1 cellular context compared by ENCODE assay signal in the genomic region with DNA sequence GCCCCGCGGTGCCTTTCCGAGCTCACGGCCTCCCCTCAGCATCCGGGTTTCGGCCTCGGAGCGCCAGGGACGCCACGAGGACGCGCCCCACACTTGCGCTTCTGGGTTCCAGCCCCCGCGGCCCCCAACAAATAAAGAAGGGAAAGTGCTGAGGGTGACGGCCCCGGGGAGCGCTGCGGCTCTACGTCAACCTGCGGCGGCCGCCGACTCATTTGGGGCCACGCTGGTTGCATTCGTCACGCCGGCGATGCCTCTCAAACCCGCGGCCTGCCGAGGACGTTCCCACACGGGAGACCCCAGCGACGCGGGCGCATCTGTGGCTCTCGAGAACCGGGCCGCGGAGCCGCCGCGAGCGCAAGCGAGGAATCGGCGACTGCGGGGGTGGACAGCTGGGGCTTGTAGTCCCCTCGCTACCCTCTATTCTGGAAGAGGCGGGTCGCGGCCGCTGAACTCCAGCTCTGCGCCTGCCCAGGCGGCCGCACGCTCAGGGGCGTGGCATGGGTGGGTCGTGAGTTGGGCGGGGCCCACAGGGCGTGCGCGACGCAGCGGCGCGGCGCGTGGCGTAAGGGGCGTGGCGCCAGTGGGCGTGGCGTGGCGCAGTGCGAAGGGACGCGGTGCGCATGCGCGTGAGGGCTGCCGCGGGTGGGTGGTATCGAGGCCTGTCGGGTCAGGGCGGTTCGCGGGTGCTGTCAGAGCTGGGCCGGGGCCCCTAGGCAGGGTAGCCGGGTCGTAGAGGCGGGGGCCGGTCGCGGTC.
TF ChIP-seq lines count a peak whose summit lies in the region.

TSS of gene AMZ2 (plus strand) at position 599 of the 754 bp plus-strand sequence. CDS start 2,145 bp downstream, outside the sequence.

TF ChIP-seq in HepG2, 621 proteins besides CTCF, POLR2A, EP300 and RAD21 (continued from another document and continues in another):
- TF ChIP-seq PRPF4 (IDR thresholded peaks at IDR 0.05; ENCODE audit: low read depth, low read length, poor library complexity, severe bottlenecking) (no peak), RFXANK (CRISPR knock-in tag; IDR thresholded peaks at IDR 0.05) (no peak; the same call in 1 of the 2 replicates), THYN1 (CRISPR knock-in tag; IDR thresholded peaks at IDR 0.05; ENCODE audit: borderline replicate concordance, low read depth) (no peak), LCORL (IDR thresholded peaks at IDR 0.05) (no peak), LCORL (CRISPR knock-in tag; IDR thresholded peaks at IDR 0.05) (peak; percentile 90), ZNF570 (CRISPR knock-in tag; IDR thresholded peaks at IDR 0.05; ENCODE audit: borderline replicate concordance) (no peak), NCOR1 (IDR thresholded peaks at IDR 0.05; ENCODE audit: borderline replicate concordance, low read length) (no peak), ZNF138 (CRISPR knock-in tag; IDR thresholded peaks at IDR 0.05; ENCODE audit: low read depth) (no peak), NFKBIZ (CRISPR knock-in tag; IDR thresholded peaks at IDR 0.05) (peak; percentile 67; the same call in 1 of the 2 replicates), ZNF816 (CRISPR knock-in tag; IDR thresholded peaks at IDR 0.05; ENCODE audit: borderline replicate concordance) (no peak), SCMH1 (CRISPR knock-in tag; IDR thresholded peaks at IDR 0.05; ENCODE audit: borderline replicate concordance) (no peak), ZBTB3 (CRISPR knock-in tag; IDR thresholded peaks at IDR 0.05; ENCODE audit: borderline replicate concordance, low read depth) (0 out of 2 replicates have a peak, but pooled peaks have one; percentile 29), ATM (IDR thresholded peaks at IDR 0.05; ENCODE audit: borderline replicate concordance) (no peak), NFE2L2 (IDR thresholded peaks at IDR 0.05; ENCODE audit: low read length) (no peak), JUND (CRISPR knock-in tag; IDR thresholded peaks at IDR 0.05) (no peak), ZNF740 (CRISPR knock-in tag; IDR thresholded peaks at IDR 0.05) (no peak; the same call in 1 of the 2 replicates), POGK (CRISPR knock-in tag; conservative IDR thresholded peaks at IDR 0.05) (peak; percentile 89), MAFK (conservative IDR thresholded peaks at IDR 0.05 in 1 of 2, IDR thresholded peaks at IDR 0.05 in 1 of 2; ENCODE audit: low read length in 2 of 2) (no peak), BCL6 (CRISPR knock-in tag; IDR thresholded peaks at IDR 0.05) (peak; percentile 74), GATAD2A (CRISPR knock-in tag; IDR thresholded peaks at IDR 0.05) (peak; percentile 54), FOXC1 (CRISPR knock-in tag; IDR thresholded peaks at IDR 0.05; ENCODE audit: borderline replicate concordance) (peak; percentile 96), SOX6 (IDR thresholded peaks at IDR 0.05) (no peak), SOX6 (CRISPR knock-in tag; IDR thresholded peaks at IDR 0.05) (peak; percentile 64; the same call in 1 of the 2 replicates), ZNF670 (CRISPR knock-in tag; IDR thresholded peaks at IDR 0.05; ENCODE audit: borderline replicate concordance) (peak; percentile 51; the same call in 1 of the 2 replicates), ATAD3A (CRISPR knock-in tag; IDR thresholded peaks at IDR 0.05) (0 out of 2 replicates have a peak, but pooled peaks have one; percentile 36), ETV6 (CRISPR knock-in tag; conservative IDR thresholded peaks at IDR 0.05) (peak; percentile 67; the same call in 1 of the 2 replicates), ZNF704 (CRISPR knock-in tag; IDR thresholded peaks at IDR 0.05; ENCODE audit: borderline replicate concordance) (peak; percentile 43; the same call in 1 of the 2 replicates), KAT7 (CRISPR knock-in tag; IDR thresholded peaks at IDR 0.05; ENCODE audit: borderline replicate concordance) (peak; percentile 97; the same call in 1 of the 2 replicates), ZUFSP (CRISPR knock-in tag; IDR thresholded peaks at IDR 0.05; ENCODE audit: borderline replicate concordance) (no peak), SRY (CRISPR knock-in tag; IDR thresholded peaks at IDR 0.05) (no peak; the same call in 1 of the 2 replicates), PHB2 (IDR thresholded peaks at IDR 0.05; ENCODE audit: partially characterized antibody) (no peak), NFYB (CRISPR knock-in tag; IDR thresholded peaks at IDR 0.05) (no peak; the same call in 1 of the 2 replicates), ARHGAP35 (CRISPR knock-in tag; IDR thresholded peaks at IDR 0.05; ENCODE audit: borderline replicate concordance) (peak; percentile 56; the same call in 1 of the 2 replicates), ZNF512 (CRISPR knock-in tag; IDR thresholded peaks at IDR 0.05) (no peak), POGZ (CRISPR knock-in tag; IDR thresholded peaks at IDR 0.05) (peak; percentile 36), NR3C1 (CRISPR knock-in tag; IDR thresholded peaks at IDR 0.05) (no peak), KMT2B (CRISPR knock-in tag; IDR thresholded peaks at IDR 0.05) (peak; percentile 86), TBX3 (IDR thresholded peaks at IDR 0.05; ENCODE audit: borderline replicate concordance) (no peak; the same call in 1 of the 2 replicates), ZNF230 (CRISPR knock-in tag; IDR thresholded peaks at IDR 0.05) (no peak; the same call in 1 of the 2 replicates), ZNF577 (CRISPR knock-in tag; IDR thresholded peaks at IDR 0.05; ENCODE audit: borderline replicate concordance, low read depth) (no peak)
- TF ChIP-seq, protein P1, sequence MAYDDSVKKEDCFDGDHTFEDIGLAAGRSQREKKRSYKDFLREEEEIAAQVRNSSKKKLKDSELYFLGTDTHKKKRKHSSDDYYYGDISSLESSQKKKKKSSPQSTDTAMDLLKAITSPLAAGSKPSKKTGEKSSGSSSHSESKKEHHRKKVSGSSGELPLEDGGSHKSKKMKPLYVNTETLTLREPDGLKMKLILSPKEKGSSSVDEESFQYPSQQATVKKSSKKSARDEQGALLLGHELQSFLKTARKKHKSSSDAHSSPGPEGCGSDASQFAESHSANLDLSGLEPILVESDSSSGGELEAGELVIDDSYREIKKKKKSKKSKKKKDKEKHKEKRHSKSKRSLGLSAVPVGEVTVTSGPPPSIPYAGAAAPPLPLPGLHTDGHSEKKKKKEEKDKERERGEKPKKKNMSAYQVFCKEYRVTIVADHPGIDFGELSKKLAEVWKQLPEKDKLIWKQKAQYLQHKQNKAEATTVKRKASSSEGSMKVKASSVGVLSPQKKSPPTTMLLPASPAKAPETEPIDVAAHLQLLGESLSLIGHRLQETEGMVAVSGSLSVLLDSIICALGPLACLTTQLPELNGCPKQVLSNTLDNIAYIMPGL (CRISPR knock-in tag; IDR thresholded peaks at IDR 0.05; ENCODE audit: borderline replicate concordance in 1 of 2, low read depth in 1 of 2), result peak; percentile 66 to 91; a peak in 3 of 4 replicates
- TF ChIP-seq, protein P2, sequence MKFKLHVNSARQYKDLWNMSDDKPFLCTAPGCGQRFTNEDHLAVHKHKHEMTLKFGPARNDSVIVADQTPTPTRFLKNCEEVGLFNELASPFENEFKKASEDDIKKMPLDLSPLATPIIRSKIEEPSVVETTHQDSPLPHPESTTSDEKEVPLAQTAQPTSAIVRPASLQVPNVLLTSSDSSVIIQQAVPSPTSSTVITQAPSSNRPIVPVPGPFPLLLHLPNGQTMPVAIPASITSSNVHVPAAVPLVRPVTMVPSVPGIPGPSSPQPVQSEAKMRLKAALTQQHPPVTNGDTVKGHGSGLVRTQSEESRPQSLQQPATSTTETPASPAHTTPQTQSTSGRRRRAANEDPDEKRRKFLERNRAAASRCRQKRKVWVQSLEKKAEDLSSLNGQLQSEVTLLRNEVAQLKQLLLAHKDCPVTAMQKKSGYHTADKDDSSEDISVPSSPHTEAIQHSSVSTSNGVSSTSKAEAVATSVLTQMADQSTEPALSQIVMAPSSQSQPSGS (CRISPR knock-in tag; IDR thresholded peaks at IDR 0.05), result peak; percentile 74
- TF ChIP-seq, protein P3, sequence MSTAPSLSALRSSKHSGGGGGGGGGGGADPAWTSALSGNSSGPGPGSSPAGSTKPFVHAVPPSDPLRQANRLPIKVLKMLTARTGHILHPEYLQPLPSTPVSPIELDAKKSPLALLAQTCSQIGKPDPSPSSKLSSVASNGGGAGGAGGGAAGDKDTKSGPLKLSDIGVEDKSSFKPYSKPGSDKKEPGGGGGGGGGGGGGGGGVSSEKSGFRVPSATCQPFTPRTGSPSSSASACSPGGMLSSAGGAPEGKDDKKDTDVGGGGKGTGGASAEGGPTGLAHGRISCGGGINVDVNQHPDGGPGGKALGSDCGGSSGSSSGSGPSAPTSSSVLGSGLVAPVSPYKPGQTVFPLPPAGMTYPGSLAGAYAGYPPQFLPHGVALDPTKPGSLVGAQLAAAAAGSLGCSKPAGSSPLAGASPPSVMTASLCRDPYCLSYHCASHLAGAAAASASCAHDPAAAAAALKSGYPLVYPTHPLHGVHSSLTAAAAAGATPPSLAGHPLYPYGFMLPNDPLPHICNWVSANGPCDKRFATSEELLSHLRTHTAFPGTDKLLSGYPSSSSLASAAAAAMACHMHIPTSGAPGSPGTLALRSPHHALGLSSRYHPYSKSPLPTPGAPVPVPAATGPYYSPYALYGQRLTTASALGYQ (CRISPR knock-in tag; IDR thresholded peaks at IDR 0.05), result no peak
- TF ChIP-seq, protein P4, sequence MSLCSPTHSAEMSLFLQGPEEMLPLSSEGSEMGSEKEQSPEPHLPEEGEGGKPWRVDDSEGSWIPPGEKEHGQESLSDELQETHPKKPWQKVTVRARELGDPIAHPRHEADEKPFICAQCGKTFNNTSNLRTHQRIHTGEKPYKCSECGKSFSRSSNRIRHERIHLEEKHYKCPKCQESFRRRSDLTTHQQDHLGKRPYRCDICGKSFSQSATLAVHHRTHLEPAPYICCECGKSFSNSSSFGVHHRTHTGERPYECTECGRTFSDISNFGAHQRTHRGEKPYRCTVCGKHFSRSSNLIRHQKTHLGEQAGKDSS (CRISPR knock-in tag; IDR thresholded peaks at IDR 0.05; ENCODE audit: borderline replicate concordance, low read depth), result no peak
- TF ChIP-seq, protein P5, sequence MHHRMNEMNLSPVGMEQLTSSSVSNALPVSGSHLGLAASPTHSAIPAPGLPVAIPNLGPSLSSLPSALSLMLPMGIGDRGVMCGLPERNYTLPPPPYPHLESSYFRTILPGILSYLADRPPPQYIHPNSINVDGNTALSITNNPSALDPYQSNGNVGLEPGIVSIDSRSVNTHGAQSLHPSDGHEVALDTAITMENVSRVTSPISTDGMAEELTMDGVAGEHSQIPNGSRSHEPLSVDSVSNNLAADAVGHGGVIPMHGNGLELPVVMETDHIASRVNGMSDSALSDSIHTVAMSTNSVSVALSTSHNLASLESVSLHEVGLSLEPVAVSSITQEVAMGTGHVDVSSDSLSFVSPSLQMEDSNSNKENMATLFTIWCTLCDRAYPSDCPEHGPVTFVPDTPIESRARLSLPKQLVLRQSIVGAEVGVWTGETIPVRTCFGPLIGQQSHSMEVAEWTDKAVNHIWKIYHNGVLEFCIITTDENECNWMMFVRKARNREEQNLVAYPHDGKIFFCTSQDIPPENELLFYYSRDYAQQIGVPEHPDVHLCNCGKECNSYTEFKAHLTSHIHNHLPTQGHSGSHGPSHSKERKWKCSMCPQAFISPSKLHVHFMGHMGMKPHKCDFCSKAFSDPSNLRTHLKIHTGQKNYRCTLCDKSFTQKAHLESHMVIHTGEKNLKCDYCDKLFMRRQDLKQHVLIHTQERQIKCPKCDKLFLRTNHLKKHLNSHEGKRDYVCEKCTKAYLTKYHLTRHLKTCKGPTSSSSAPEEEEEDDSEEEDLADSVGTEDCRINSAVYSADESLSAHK (CRISPR knock-in tag; IDR thresholded peaks at IDR 0.05; ENCODE audit: borderline replicate concordance), result no peak; the same call in 1 of the 2 replicates
